In genomic region chr5:119328753-119329602, GRCh38 we compare ENCODE assay signal across 8 cellular contexts. TPM values are rescaled to one million over a fixed set of nuclear protein-coding genes. Genes with fewer than 3 reads are reported as not detected.
DNase-seq lines count a peak whose midpoint lies in the region; TF ChIP-seq lines count a peak whose summit lies in the region.

No MANE protein-coding gene starts in this region.

- peaks cover 3% of the 10 kb centered on the region for H3K4me1 Mint-ChIP-seq in progenitor cell of endocrine pancreas (ENCODE audit: low read depth)

- H3K4me1 ChIP-seq in mesodermal cell (ENCODE audit: control insufficient read depth, insufficient read depth, low read length, poor library complexity, severe bottlenecking), result peaks cover 60% of the 10 kb centered on the region

- no peaks in the 10 kb centered on the region for H3K36me3 Mint-ChIP-seq in progenitor cell of endocrine pancreas (ENCODE audit: insufficient read depth)

- H3K27me3 Mint-ChIP-seq in progenitor cell of endocrine pancreas, result no peaks in the 10 kb centered on the region

- H3K27ac Mint-ChIP-seq in progenitor cell of endocrine pancreas, result no peak overlapping the region

- H3K9me3 ChIP-seq in AG04450 (ENCODE audit: control insufficient read depth, insufficient read depth, low read length) (no peaks in the 10 kb centered on the region), mesodermal cell (ENCODE audit: control insufficient read depth, low read length) (no peaks in the 10 kb centered on the region)

- TF ChIP-seq CTCF in AG04450 (IDR thresholded peaks at IDR 0.05; ENCODE audit: low read depth, low read length), result no peak
- TF ChIP-seq CTCF in progenitor cell of endocrine pancreas (IDR thresholded peaks at IDR 0.05; ENCODE audit: unreplicated experiment), result no peak

- H3K27me3 ChIP-seq in AG04450 (ENCODE audit: control insufficient read depth, insufficient read depth, low read length), result no peaks in the 10 kb centered on the region

- CTCF ChIA-PET in AG04450 (lab: Charles Lee), result interaction anchor here (2.1 kb wide), 1 partner anchor 82 kb away, joined by 6 read pairs; no protein-coding TSS in a partner anchor

- DNase-seq in AG04450 (ENCODE audit: low read depth, low spot score), result peak; percentile 55
- DNase-seq in M059J (ENCODE audit: low read depth), result peak; percentile 81
- DNase-seq in activated gamma-delta T cell treated with Interleukin-2 at 50 U/mL for 16 hours, result peak; percentile 57
- no peak for DNase-seq in dermis blood vessel endothelial cell
- no peak for DNase-seq in mucosa of gallbladder (ENCODE audit: low spot score)
- no peak for DNase-seq in progenitor cell of endocrine pancreas (ENCODE audit: low spot score, unreplicated experiment)
- DNase-seq in SIG-M5 treated with dmso at 0.1 percent for 504 hours (lab: John Stamatoyannopoulos, UW; ENCODE audit: unreplicated experiment), result no peak

- no peaks in the 10 kb centered on the region for H3K36me3 ChIP-seq in mesodermal cell (ENCODE audit: control insufficient read depth, insufficient read depth, low read length)

- 63 to 72% methylated on average over 6 to 7 of the region's 10 CpGs for WGBS in mesodermal cell (ENCODE audit: insufficient coverage in 2 of 2), 2 experiments

- H3K4me3 Mint-ChIP-seq in progenitor cell of endocrine pancreas (ENCODE audit: low read depth), result no peak overlapping the region

- H3K4me3 ChIP-seq in AG04450 (ENCODE audit: low read depth, low read length) (no peak overlapping the region), mesodermal cell (ENCODE audit: extremely low read depth, insufficient read depth, low read length, poor library complexity, severe bottlenecking) (no peak overlapping the region)

- H3K27ac ChIP-seq in AG04450 (ENCODE audit: low read depth, low read length) (no peak overlapping the region), mesodermal cell (ENCODE audit: low read depth, low read length, severe bottlenecking) (peak overlapping the region; percentile 29)

- POLR2A ChIA-PET in AG04450 (lab: Yijun Ruan, JAX), result no interaction called here

- no peaks in the 10 kb centered on the region for H3K9me3 Mint-ChIP-seq in progenitor cell of endocrine pancreas (ENCODE audit: low read depth)

RNA-seq across cellular contexts. Expression of gene TNFAIP8, which starts 26.8 kb away (rescaled TPM):
- 48.3 and 56.4 TPM in 2 replicates for polyA plus RNA-seq in AG04450 (2011; rRNA removed)
- polyA minus RNA-seq in AG04450 (2011; rRNA and poly(A)+ RNA removed), result 25.1 and 36.2 TPM in 2 replicates
- total RNA-seq in M059J (2014; rRNA removed; shearing (Covaris generic)), result 8.4 and 18.4 TPM in 2 replicates
- polyA plus RNA-seq in mesodermal cell (2013, experiment 1 of 2), result 19.2 TPM
- 22.3 TPM for polyA plus RNA-seq in mesodermal cell (2013, experiment 2 of 2)
- 13.6 and 15.9 TPM in 2 replicates for total RNA-seq in dermis blood vessel endothelial cell
- total RNA-seq in mucosa of gallbladder, result 17.1 TPM
- total RNA-seq in progenitor cell of endocrine pancreas, result 8.0 and 9.3 TPM in 2 replicates

Comparison
In these comparisons a context has a peak if more than half of its experiments do, and no peak if none do; other contexts are left out.
1. DNase-seq: peak in AG04450 (single experiment), M059J (single experiment) and activated gamma-delta T cell treated with Interleukin-2 at 50 U/mL for 16 hours (single experiment); none in dermis blood vessel endothelial cell (single experiment), mucosa of gallbladder (single experiment), progenitor cell of endocrine pancreas (single experiment) and SIG-M5 treated with dmso at 0.1 percent for 504 hours (single experiment).